ENCODE assay signal across 15 cellular contexts in the genomic region with DNA sequence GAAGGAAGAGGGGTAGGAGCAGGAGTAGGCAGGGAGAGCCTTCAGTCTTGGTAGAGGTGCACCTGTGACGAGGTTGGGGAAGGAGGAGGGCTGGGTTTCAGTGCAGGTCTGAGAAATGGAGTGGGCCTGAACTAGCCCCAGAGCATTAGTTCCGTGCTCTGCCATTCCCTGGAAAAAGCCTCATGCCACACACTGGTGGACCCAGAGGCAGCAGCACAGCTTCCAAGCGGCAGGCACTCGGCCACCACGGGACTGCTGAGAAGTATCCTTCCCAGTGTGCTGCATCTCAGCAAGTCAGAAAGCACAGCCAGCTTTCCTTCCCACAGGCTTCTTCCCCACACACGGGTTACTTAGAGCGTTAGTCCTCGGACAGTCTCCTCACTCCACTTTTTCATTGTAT.
DNase-seq lines count a peak whose midpoint lies in the region; ATAC-seq, FAIRE-seq and TF ChIP-seq lines count a peak whose summit lies in the region.
"Had no signal": no experiment of that assay in that cellular context is flagged by ENCODE, and none has a peak within 500 bp of the region (broad histone marks: within the 10 kb centered on the region; RNA-seq: fewer than 3 reads in every experiment).

No MANE protein-coding gene starts in this region.

- TF ChIP-seq CTCF in WTC11 (IDR thresholded peaks at IDR 0.05): no peak
- TF ChIP-seq CTCF in endothelial cell (IDR thresholded peaks at IDR 0.05; ENCODE audit: unreplicated experiment): no peak

- H3K4me1 Mint-ChIP-seq in WTC11 (no peaks in the 10 kb centered on the region), endothelial cell (ENCODE audit: unreplicated experiment) (no peaks in the 10 kb centered on the region)
- H3K4me1 Mint-ChIP-seq: B cell had no signal

- H3K36me3 Mint-ChIP-seq in WTC11 (peaks cover 64% of the 10 kb centered on the region), endothelial cell (ENCODE audit: low read depth, unreplicated experiment) (peaks cover 44% of the 10 kb centered on the region)

- DNase-seq in WTC11 (ENCODE audit: low spot score): no peak
- no peak for DNase-seq in endothelial cell (ENCODE audit: low spot score)
- DNase-seq in medulla oblongata (ENCODE audit: extremely low spot score): peak; percentile 33
- no peak for DNase-seq in sciatic nerve (ENCODE audit: low spot score)
- no peak for DNase-seq in urothelium cell line (ENCODE audit: low spot score)
- no peak for DNase-seq in activated CD8-positive, alpha-beta memory T cell treated with anti-CD3 and anti-CD28 coated beads, Interleukin-2, amount 50 U/mL, for 48 hours
- DNase-seq in NCI-H2107 (lab: John Stamatoyannopoulos, UW): no peak
- DNase-seq: CD4-positive, alpha-beta T cell; DMS79; GOT3; H9; IMR-90 had no signal

- POLR2A ChIA-PET in WTC11 (lab: Charles Lee): interaction anchor here (0.6 kb wide), 1 partner anchor 760 kb away, joined by 4 read pairs; no protein-coding TSS in a partner anchor

- FAIRE-seq in urothelium cell line (lab: Jason Lieb, UNC): no peak
- FAIRE-seq: A204.1, GM12891 had no signal

- ATAC-seq in WTC11 (no peak), sciatic nerve (peak; percentile 20)

- H3K4me3 Mint-ChIP-seq in WTC11 (no peak overlapping the region), endothelial cell (ENCODE audit: unreplicated experiment) (no peak overlapping the region)
- H3K4me3 Mint-ChIP-seq: B cell; CD4-positive, alpha-beta T cell; H9 had no signal

- H3K27ac Mint-ChIP-seq in WTC11 (0 out of 2 replicates have a peak overlapping the region, but pooled peaks have one; percentile 29), endothelial cell (ENCODE audit: unreplicated experiment) (peak overlapping the region; percentile 63)
- H3K27ac Mint-ChIP-seq: B cell; CD4-positive, alpha-beta T cell had no signal

- H3K9me3 Mint-ChIP-seq in WTC11: no peaks in the 10 kb centered on the region
- H3K9me3 Mint-ChIP-seq in endothelial cell (ENCODE audit: unreplicated experiment): no peaks in the 10 kb centered on the region
- H3K9me3 Mint-ChIP-seq: CD4-positive, alpha-beta T cell; H9 had no signal

- H3K27me3 Mint-ChIP-seq in WTC11 (ENCODE audit: low read depth) (no peaks in the 10 kb centered on the region), endothelial cell (ENCODE audit: unreplicated experiment) (peaks cover 7% of the 10 kb centered on the region)
- H3K27me3 Mint-ChIP-seq: B cell had no signal

- intact Hi-C loops in sciatic nerve (cut with DNase I): no loop called here

- CTCF ChIA-PET in WTC11 (lab: Charles Lee): no interaction called here

TF ChIP-seq in WTC11, 78 proteins besides CTCF, POLR2A, EP300 and RAD21:
- no peak for TF ChIP-seq FOXJ3 (CRISPR knock-in tag; IDR thresholded peaks at IDR 0.05; ENCODE audit: borderline replicate concordance)
- no peak for TF ChIP-seq IRF1 (CRISPR knock-in tag; IDR thresholded peaks at IDR 0.05)
- TF ChIP-seq KAT7 (CRISPR knock-in tag; IDR thresholded peaks at IDR 0.05; ENCODE audit: borderline replicate concordance): no peak
- TF ChIP-seq SP1 (CRISPR knock-in tag; conservative IDR thresholded peaks at IDR 0.05): no peak
- TF ChIP-seq, protein P1, sequence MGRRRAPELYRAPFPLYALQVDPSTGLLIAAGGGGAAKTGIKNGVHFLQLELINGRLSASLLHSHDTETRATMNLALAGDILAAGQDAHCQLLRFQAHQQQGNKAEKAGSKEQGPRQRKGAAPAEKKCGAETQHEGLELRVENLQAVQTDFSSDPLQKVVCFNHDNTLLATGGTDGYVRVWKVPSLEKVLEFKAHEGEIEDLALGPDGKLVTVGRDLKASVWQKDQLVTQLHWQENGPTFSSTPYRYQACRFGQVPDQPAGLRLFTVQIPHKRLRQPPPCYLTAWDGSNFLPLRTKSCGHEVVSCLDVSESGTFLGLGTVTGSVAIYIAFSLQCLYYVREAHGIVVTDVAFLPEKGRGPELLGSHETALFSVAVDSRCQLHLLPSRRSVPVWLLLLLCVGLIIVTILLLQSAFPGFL (CRISPR knock-in tag; IDR thresholded peaks at IDR 0.05; ENCODE audit: borderline replicate concordance): no peak
- TF ChIP-seq TEAD1 (CRISPR knock-in tag; IDR thresholded peaks at IDR 0.05): no peak
- TF ChIP-seq MAX (CRISPR knock-in tag; IDR thresholded peaks at IDR 0.05): no peak
